20 cellular contexts compared by ENCODE assay signal in genomic region chr13:27408074-27408473, GRCh38.
"Had no signal": no experiment of that assay in that cellular context is flagged by ENCODE, and none has a peak within 500 bp of the region (broad histone marks: within the 10 kb centered on the region; RNA-seq: fewer than 3 reads in every experiment).

No MANE protein-coding gene starts in this region.

- H3K4me3 ChIP-seq: esophagus squamous epithelium, left lung, lower lobe of right lung, prostate gland, sigmoid colon, skin epidermis, testis, tibial nerve, upper lobe of right lung, vagina had no signal

- FAIRE-seq: keratinocyte had no signal

- H3K27me3 ChIP-seq: testis, tibial nerve, upper lobe of right lung, vagina had no signal

- H3K4me1 ChIP-seq: parathyroid adenoma, prostate gland had no signal

- ATAC-seq: left lung; natural killer cell treated with Interleukin-12 subunit alpha and Interleukin-12 subunit beta and Interleukin-15 and Interleukin-18, amount 100 ng/mL, for 72 hours; stimulated activated naive B cell treated with anti-CD40 and anti-IgM and Interleukin-4, amounts not matched to agents 10 μg/mL and 1 μg/mL and 100 μg/mL, for 72 hours; stimulated activated naive CD8-positive, alpha-beta T cell treated with anti-CD3 and anti-CD28 coated beads, Interleukin-15, amount 100 ng/mL, for 72 hours; upper lobe of right lung had no signal

- H3K9ac ChIP-seq: parathyroid adenoma had no signal

- H3K27ac ChIP-seq: esophagus squamous epithelium, left lung, lower lobe of right lung, parathyroid adenoma, prostate gland, sigmoid colon, skin epidermis, testis, tibial nerve, upper lobe of right lung, vagina had no signal

- H2AFZ ChIP-seq: parathyroid adenoma had no signal

- H3K9me3 ChIP-seq: esophagus squamous epithelium, left lung, lower lobe of right lung, prostate gland, sigmoid colon, testis, tibial nerve, upper lobe of right lung, vagina had no signal

- H3K36me3 ChIP-seq: esophagus squamous epithelium, left lung, lower lobe of right lung, prostate gland, sigmoid colon, tibial nerve, upper lobe of right lung, vagina had no signal

- H3K79me2 ChIP-seq: parathyroid adenoma had no signal

- DNase-seq: esophagus squamous epithelium; foreskin fibroblast; immature natural killer cell; left lung; lower lobe of right lung; midbrain; sigmoid colon; stimulated activated CD4-positive, alpha-beta T cell treated with anti-CD3 and anti-CD28 coated beads, Interleukin-2, amount 100 ng/mL, for 24 hours; stimulated activated CD4-positive, alpha-beta T cell treated with anti-CD3 and anti-CD28 coated beads, Interleukin-4, amount 100 ng/mL, for 4 hours; stimulated activated naive B cell treated with anti-CD40 and anti-IgM and Interleukin-4, amounts not matched to agents 10 μg/mL and 1 μg/mL and 100 μg/mL, for 72 hours; stimulated activated naive CD8-positive, alpha-beta T cell treated with anti-CD3 and anti-CD28 coated beads, Interleukin-15, amount 100 ng/mL, for 72 hours; testis; upper lobe of right lung had no signal
